ENCODE assay signal across 1 cellular context in the genomic region with DNA sequence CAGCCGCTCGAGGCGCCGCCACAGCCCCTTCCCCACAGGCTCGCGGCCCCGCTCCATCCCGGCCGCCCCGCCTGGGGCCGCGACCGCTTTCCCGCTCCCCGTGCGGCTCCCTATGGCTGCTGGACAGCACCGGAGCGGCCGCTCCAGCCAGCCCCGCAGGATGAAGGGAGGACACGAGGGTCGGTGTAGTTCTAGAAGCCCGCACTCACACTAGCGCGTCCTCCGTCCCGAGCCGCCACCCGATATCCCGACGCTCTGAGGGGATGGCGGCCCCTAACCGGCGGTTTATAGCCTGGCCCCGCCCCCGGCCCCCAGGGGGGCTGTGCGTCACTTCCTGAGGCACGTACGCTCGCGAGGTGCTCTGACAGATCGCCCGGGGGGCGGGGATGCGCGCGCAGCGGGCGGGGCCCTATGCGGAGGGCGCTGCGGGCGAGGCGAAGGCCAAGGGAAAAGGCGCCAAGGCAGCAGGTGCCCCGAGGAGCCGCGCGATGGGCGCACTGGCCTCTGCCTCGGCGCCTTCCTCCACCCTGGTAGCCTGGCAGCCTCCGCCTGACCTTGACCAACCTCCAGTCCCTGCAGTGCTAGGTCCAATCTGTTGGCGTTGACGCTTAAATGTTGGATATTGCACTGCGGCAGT.
TF ChIP-seq lines count a peak whose summit lies in the region.

Gene TFRC (minus strand): TSS at position 257 of the 637 bp plus-strand sequence. CDS start 4,991 bp downstream, outside the sequence.

TF ChIP-seq in K562, 482 proteins besides CTCF, POLR2A, EP300 and RAD21 (continued from another document and continues in another):
- no peak for TF ChIP-seq E4F1 (CRISPR knock-in tag; IDR thresholded peaks at IDR 0.05; ENCODE audit: borderline replicate concordance)
- peak; percentile 77; the same call in 1 of the 2 replicates for TF ChIP-seq ZNF395 (CRISPR knock-in tag; IDR thresholded peaks at IDR 0.05)
- TF ChIP-seq, protein P1, sequence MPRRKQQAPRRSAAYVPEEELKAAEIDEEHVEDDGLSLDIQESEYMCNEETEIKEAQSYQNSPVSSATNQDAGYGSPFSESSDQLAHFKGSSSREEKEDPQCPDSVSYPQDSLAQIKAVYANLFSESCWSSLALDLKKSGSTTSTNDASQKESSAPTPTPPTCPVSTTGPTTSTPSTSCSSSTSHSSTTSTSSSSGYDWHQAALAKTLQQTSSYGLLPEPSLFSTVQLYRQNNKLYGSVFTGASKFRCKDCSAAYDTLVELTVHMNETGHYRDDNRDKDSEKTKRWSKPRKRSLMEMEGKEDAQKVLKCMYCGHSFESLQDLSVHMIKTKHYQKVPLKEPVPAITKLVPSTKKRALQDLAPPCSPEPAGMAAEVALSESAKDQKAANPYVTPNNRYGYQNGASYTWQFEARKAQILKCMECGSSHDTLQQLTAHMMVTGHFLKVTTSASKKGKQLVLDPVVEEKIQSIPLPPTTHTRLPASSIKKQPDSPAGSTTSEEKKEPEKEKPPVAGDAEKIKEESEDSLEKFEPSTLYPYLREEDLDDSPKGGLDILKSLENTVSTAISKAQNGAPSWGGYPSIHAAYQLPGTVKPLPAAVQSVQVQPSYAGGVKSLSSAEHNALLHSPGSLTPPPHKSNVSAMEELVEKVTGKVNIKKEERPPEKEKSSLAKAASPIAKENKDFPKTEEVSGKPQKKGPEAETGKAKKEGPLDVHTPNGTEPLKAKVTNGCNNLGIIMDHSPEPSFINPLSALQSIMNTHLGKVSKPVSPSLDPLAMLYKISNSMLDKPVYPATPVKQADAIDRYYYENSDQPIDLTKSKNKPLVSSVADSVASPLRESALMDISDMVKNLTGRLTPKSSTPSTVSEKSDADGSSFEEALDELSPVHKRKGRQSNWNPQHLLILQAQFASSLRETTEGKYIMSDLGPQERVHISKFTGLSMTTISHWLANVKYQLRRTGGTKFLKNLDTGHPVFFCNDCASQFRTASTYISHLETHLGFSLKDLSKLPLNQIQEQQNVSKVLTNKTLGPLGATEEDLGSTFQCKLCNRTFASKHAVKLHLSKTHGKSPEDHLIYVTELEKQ (CRISPR knock-in tag; IDR thresholded peaks at IDR 0.05), result no peak
- TF ChIP-seq TEAD2 (tag; IDR thresholded peaks at IDR 0.05), result no peak
- TF ChIP-seq MAFF (IDR thresholded peaks at IDR 0.05; ENCODE audit: low read length), result no peak
- TF ChIP-seq MTA3 (IDR thresholded peaks at IDR 0.05; ENCODE audit: borderline replicate concordance), result peak; percentile 99
- no peak for TF ChIP-seq NBN (IDR thresholded peaks at IDR 0.05; ENCODE audit: low read depth)
- peak; percentile 87 to 96 for TF ChIP-seq SIN3A (IDR thresholded peaks at IDR 0.05; ENCODE audit: borderline replicate concordance in 2 of 2, control insufficient read depth in 1 of 2, low read depth in 2 of 2, low read length in 2 of 2)
- no peak for TF ChIP-seq NUFIP1 (IDR thresholded peaks at IDR 0.05; ENCODE audit: partially characterized antibody)
- TF ChIP-seq ZNF696 (CRISPR knock-in tag; conservative IDR thresholded peaks at IDR 0.05), result no peak
- no peak for TF ChIP-seq PTBP1 (IDR thresholded peaks at IDR 0.05; ENCODE audit: low read depth, low read length)
- TF ChIP-seq, protein P2, sequence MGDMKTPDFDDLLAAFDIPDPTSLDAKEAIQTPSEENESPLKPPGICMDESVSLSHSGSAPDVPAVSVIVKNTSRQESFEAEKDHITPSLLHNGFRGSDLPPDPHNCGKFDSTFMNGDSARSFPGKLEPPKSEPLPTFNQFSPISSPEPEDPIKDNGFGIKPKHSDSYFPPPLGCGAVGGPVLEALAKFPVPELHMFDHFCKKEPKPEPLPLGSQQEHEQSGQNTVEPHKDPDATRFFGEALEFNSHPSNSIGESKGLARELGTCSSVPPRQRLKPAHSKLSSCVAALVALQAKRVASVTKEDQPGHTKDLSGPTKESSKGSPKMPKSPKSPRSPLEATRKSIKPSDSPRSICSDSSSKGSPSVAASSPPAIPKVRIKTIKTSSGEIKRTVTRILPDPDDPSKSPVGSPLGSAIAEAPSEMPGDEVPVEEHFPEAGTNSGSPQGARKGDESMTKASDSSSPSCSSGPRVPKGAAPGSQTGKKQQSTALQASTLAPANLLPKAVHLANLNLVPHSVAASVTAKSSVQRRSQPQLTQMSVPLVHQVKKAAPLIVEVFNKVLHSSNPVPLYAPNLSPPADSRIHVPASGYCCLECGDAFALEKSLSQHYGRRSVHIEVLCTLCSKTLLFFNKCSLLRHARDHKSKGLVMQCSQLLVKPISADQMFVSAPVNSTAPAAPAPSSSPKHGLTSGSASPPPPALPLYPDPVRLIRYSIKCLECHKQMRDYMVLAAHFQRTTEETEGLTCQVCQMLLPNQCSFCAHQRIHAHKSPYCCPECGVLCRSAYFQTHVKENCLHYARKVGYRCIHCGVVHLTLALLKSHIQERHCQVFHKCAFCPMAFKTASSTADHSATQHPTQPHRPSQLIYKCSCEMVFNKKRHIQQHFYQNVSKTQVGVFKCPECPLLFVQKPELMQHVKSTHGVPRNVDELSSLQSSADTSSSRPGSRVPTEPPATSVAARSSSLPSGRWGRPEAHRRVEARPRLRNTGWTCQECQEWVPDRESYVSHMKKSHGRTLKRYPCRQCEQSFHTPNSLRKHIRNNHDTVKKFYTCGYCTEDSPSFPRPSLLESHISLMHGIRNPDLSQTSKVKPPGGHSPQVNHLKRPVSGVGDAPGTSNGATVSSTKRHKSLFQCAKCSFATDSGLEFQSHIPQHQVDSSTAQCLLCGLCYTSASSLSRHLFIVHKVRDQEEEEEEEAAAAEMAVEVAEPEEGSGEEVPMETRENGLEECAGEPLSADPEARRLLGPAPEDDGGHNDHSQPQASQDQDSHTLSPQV (IDR thresholded peaks at IDR 0.05), result peak; percentile 80
- TF ChIP-seq DDX20 (tag; IDR thresholded peaks at IDR 0.05; ENCODE audit: low read depth), result no peak
- TF ChIP-seq ARNT (IDR thresholded peaks at IDR 0.05), result no peak; a peak in 1 of 4 replicates
- TF ChIP-seq, protein P3, sequence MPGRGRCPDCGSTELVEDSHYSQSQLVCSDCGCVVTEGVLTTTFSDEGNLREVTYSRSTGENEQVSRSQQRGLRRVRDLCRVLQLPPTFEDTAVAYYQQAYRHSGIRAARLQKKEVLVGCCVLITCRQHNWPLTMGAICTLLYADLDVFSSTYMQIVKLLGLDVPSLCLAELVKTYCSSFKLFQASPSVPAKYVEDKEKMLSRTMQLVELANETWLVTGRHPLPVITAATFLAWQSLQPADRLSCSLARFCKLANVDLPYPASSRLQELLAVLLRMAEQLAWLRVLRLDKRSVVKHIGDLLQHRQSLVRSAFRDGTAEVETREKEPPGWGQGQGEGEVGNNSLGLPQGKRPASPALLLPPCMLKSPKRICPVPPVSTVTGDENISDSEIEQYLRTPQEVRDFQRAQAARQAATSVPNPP (IDR thresholded peaks at IDR 0.05; ENCODE audit: borderline replicate concordance, insufficient read depth, insufficient read length), result no peak
- TF ChIP-seq, protein P4, sequence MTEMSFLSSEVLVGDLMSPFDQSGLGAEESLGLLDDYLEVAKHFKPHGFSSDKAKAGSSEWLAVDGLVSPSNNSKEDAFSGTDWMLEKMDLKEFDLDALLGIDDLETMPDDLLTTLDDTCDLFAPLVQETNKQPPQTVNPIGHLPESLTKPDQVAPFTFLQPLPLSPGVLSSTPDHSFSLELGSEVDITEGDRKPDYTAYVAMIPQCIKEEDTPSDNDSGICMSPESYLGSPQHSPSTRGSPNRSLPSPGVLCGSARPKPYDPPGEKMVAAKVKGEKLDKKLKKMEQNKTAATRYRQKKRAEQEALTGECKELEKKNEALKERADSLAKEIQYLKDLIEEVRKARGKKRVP (CRISPR knock-in tag; IDR thresholded peaks at IDR 0.05), result 0 out of 2 replicates have a peak, but pooled peaks have one; percentile 49
- TF ChIP-seq, protein P5, sequence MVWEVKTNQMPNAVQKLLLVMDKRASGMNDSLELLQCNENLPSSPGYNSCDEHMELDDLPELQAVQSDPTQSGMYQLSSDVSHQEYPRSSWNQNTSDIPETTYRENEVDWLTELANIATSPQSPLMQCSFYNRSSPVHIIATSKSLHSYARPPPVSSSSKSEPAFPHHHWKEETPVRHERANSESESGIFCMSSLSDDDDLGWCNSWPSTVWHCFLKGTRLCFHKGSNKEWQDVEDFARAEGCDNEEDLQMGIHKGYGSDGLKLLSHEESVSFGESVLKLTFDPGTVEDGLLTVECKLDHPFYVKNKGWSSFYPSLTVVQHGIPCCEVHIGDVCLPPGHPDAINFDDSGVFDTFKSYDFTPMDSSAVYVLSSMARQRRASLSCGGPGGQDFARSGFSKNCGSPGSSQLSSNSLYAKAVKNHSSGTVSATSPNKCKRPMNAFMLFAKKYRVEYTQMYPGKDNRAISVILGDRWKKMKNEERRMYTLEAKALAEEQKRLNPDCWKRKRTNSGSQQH (CRISPR knock-in tag; IDR thresholded peaks at IDR 0.05), result peak; percentile 91
- TF ChIP-seq DMBX1 (CRISPR knock-in tag; IDR thresholded peaks at IDR 0.05; ENCODE audit: borderline replicate concordance), result peak; percentile 5; the same call in 1 of the 2 replicates
- TF ChIP-seq, protein P6, sequence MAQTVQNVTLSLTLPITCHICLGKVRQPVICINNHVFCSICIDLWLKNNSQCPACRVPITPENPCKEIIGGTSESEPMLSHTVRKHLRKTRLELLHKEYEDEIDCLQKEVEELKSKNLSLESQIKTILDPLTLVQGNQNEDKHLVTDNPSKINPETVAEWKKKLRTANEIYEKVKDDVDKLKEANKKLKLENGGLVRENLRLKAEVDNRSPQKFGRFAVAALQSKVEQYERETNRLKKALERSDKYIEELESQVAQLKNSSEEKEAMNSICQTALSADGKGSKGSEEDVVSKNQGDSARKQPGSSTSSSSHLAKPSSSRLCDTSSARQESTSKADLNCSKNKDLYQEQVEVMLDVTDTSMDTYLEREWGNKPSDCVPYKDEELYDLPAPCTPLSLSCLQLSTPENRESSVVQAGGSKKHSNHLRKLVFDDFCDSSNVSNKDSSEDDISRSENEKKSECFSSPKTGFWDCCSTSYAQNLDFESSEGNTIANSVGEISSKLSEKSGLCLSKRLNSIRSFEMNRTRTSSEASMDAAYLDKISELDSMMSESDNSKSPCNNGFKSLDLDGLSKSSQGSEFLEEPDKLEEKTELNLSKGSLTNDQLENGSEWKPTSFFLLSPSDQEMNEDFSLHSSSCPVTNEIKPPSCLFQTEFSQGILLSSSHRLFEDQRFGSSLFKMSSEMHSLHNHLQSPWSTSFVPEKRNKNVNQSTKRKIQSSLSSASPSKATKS (CRISPR knock-in tag; IDR thresholded peaks at IDR 0.05), result no peak
- TF ChIP-seq KLF1 (tag; IDR thresholded peaks at IDR 0.05), result peak; percentile 82
- TF ChIP-seq TBL1XR1 (IDR thresholded peaks at IDR 0.05; ENCODE audit: low read length in 2 of 2), result peak; percentile 38 to 79; a peak in 2 of 4 replicates
- TF ChIP-seq HNRNPL (IDR thresholded peaks at IDR 0.05; ENCODE audit: low read depth, low read length), result peak; percentile 88
- no peak for TF ChIP-seq MED1 (CRISPR knock-in tag; IDR thresholded peaks at IDR 0.05; ENCODE audit: borderline replicate concordance)
- TF ChIP-seq MITF (IDR thresholded peaks at IDR 0.05), result peak; percentile 48; the same call in 1 of the 2 replicates
- peak; percentile 62 for TF ChIP-seq HCFC1 (IDR thresholded peaks at IDR 0.05; ENCODE audit: low read depth, low read length)
- peak; percentile 90 to 91 for TF ChIP-seq NRF1 (conservative IDR thresholded peaks at IDR 0.05 in 1 of 2, IDR thresholded peaks at IDR 0.05 in 1 of 2)
- TF ChIP-seq RBBP5 (IDR thresholded peaks at IDR 0.05; ENCODE audit: borderline replicate concordance, insufficient read depth, low read length, poor library complexity, severe bottlenecking), result peak; percentile 73
- no peak; the same call in none of the 2 replicates for TF ChIP-seq ZNF232 (CRISPR knock-in tag; IDR thresholded peaks at IDR 0.05)
- no peak for TF ChIP-seq ZNF695 (CRISPR knock-in tag; IDR thresholded peaks at IDR 0.05)
- TF ChIP-seq FOXJ2 (tag; IDR thresholded peaks at IDR 0.05), result no peak
- no peak for TF ChIP-seq ZNF57 (CRISPR knock-in tag; IDR thresholded peaks at IDR 0.05)
- TF ChIP-seq CBX1 (IDR thresholded peaks at IDR 0.05; ENCODE audit: low read depth), result peak; percentile 99
- TF ChIP-seq DACH1 (IDR thresholded peaks at IDR 0.05; ENCODE audit: partially characterized antibody), result no peak
- peak in 2 of 3 experiments; percentile 87 to 89 for TF ChIP-seq YY1 (IDR thresholded peaks at IDR 0.05; ENCODE audit: borderline replicate concordance in 1 of 3, control insufficient read depth in 1 of 3, extremely low read depth in 1 of 3, insufficient read depth in 3 of 3, insufficient read length in 1 of 3, insufficient replicate concordance in 2 of 3, low read depth in 1 of 3, low read length in 2 of 3)
- no peak for TF ChIP-seq BMI1 (IDR thresholded peaks at IDR 0.05; ENCODE audit: low read length)
- no peak for TF ChIP-seq ZNF583 (CRISPR knock-in tag; IDR thresholded peaks at IDR 0.05)
- peak; percentile 97 for TF ChIP-seq SRSF1 (IDR thresholded peaks at IDR 0.05; ENCODE audit: low read depth, low read length)
- peak; percentile 52 to 99; a peak in 3 of 4 replicates for TF ChIP-seq NONO (IDR thresholded peaks at IDR 0.05; ENCODE audit: low read depth in 2 of 2, low read length in 1 of 2)
